21 cellular contexts compared by ENCODE assay signal in the genomic region with DNA sequence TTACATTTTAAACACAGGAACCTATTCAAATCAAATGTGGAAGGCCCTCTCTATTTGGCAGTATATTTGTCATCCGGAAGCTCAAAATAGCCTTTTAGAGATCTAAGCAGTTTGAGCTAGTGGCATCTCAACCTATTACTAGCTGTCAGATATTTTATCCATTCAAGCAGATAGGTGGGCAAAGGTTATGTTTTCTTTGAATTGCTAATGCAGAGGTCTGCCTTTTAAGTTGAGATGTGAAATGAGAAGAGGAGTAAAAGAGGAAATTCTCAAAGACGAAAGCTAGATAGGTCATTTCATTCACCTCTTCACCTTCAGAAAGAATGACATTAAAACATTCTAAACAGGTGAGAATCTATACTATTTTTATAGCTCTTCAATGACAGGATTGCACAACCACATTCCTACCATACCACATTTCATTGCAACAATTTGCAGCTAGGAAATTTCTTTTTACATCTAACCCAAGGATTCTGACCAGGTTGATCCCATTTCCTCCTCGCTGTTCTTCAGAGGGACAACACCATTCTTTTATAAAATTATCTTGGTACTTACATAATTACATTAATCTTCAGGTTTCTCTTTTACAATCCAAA. TPM values are rescaled to one million over a fixed set of nuclear protein-coding genes. Genes with fewer than 3 reads are reported as not detected.
DNase-seq lines count a peak whose midpoint lies in the region; ATAC-seq and TF ChIP-seq lines count a peak whose summit lies in the region.
"Had no signal": no experiment of that assay in that cellular context is flagged by ENCODE, and none has a peak within 500 bp of the region (broad histone marks: within the 10 kb centered on the region; RNA-seq: fewer than 3 reads in every experiment).

No MANE protein-coding gene starts in this region.

- H3K4me1 Mint-ChIP-seq in type B pancreatic cell (ENCODE audit: unreplicated experiment) (peaks cover 16% of the 10 kb centered on the region), HFFc6 (ENCODE audit: low read depth) (peaks cover 37% of the 10 kb centered on the region)
- H3K4me1 Mint-ChIP-seq: stimulated activated memory B cell treated with anti-CD40 and anti-IgM and Interleukin-4, amounts not matched to agents 10 μg/mL and 1 μg/mL and 100 μg/mL, for 72 hours had no signal

- CTCF ChIA-PET in SK-N-SH (lab: Yijun Ruan, JAX): interaction anchor here (0.8 to 1.4 kb wide), 2 partner anchors 45 to 46 kb away, joined by 3 read pairs; a partner anchor contains a TSS

- DNase-seq in SK-N-SH (no peak), amniotic epithelial cell (ENCODE audit: low read depth) (peak; percentile 39), kidney tubule cell (ENCODE audit: low spot score) (peak; percentile 55), type B pancreatic cell (ENCODE audit: extremely low spot score, unreplicated experiment) (no peak), HK-2 (ENCODE audit: unreplicated experiment) (no peak), GF-D8 (lab: John Stamatoyannopoulos, UW) (no peak), HFFc6 (no peak)
- DNase-seq: 8988T, kidney, NCI-H1048, NCI-H69, nucleus accumbens had no signal

- no peak overlapping the region for H3K4me3 ChIP-seq in SK-N-SH (ENCODE audit: low read depth in 2 of 2, low read length in 1 of 2)
- H3K4me3 ChIP-seq: right atrium auricular region, thoracic aorta had no signal

- H3K36me3 ChIP-seq in SK-N-SH (replicated peaks in 1 of 2; ENCODE audit: control insufficient read depth in 1 of 2, insufficient read depth in 2 of 2, low read length in 1 of 2): no peaks in the 10 kb centered on the region
- H3K36me3 ChIP-seq: right atrium auricular region, thoracic aorta had no signal

- H3K4me2 ChIP-seq in SK-N-SH: no peak overlapping the region
- H3K4me2 ChIP-seq: KMS-11 had no signal

- H3K9me2 ChIP-seq in SK-N-SH: no peaks in the 10 kb centered on the region

- TF ChIP-seq CTCF in SK-N-SH (IDR thresholded peaks at IDR 0.05) (no peak), type B pancreatic cell (conservative IDR thresholded peaks at IDR 0.05) (no peak), HFFc6 (IDR thresholded peaks at IDR 0.05) (no peak)

- H3K27me3 ChIP-seq in SK-N-SH (ENCODE audit: insufficient read depth): no peaks in the 10 kb centered on the region
- H3K27me3 ChIP-seq: right atrium auricular region had no signal

- 85% methylated on average over 3 of the region's 3 CpGs for WGBS in SK-N-SH (ENCODE audit: low lambda C conversion rate)

- no peak overlapping the region for H3K27ac ChIP-seq in SK-N-SH (ENCODE audit: low read depth in 2 of 2, low read length in 1 of 2)
- H3K27ac ChIP-seq: C4-2B, HL-60, KMS-11, right atrium auricular region, thoracic aorta had no signal

- no peaks in the 10 kb centered on the region for H3K9me3 ChIP-seq in SK-N-SH
- H3K9me3 ChIP-seq: right atrium auricular region, thoracic aorta had no signal

- H3K9ac ChIP-seq in SK-N-SH: no peak overlapping the region
- H3K9ac ChIP-seq: KMS-11 had no signal

- H3K4me3 Mint-ChIP-seq in type B pancreatic cell (peak overlapping the region; percentile 7), HFFc6 (no peak overlapping the region)
- H3K4me3 Mint-ChIP-seq: activated naive CD8-positive, alpha-beta T cell; activated T-helper 1 cell treated with anti-CD3 and anti-CD28 coated beads, Interleukin-12 subunit alpha, Interleukin-12 subunit beta, Interleukin-2, Interleukin-4 antibody, amounts not matched to agents 30 ng/mL and 10 ng/mL and 1 ng/mL, durations not matched to agents 14 hours and 24 hours and 36 hours; stimulated activated memory B cell treated with anti-CD40 and anti-IgM and Interleukin-4, amounts not matched to agents 10 μg/mL and 1 μg/mL and 100 μg/mL, for 72 hours had no signal

- no peak for TF ChIP-seq RAD21 in SK-N-SH (IDR thresholded peaks at IDR 0.05; ENCODE audit: low read length)

- H3K36me3 Mint-ChIP-seq in type B pancreatic cell (no peaks in the 10 kb centered on the region), HFFc6 (ENCODE audit: low read depth) (no peaks in the 10 kb centered on the region)
- H3K36me3 Mint-ChIP-seq: activated naive CD8-positive, alpha-beta T cell; stimulated activated memory B cell treated with anti-CD40 and anti-IgM and Interleukin-4, amounts not matched to agents 10 μg/mL and 1 μg/mL and 100 μg/mL, for 72 hours had no signal

- no peak for TF ChIP-seq EP300 in SK-N-SH (IDR thresholded peaks at IDR 0.05; ENCODE audit: borderline replicate concordance in 1 of 2, low read depth in 1 of 2, low read length in 1 of 2)

- H3F3A ChIP-seq in SK-N-SH (replicated peaks; ENCODE audit: insufficient read depth): no peaks in the 10 kb centered on the region

- H3K4me1 ChIP-seq in SK-N-SH (ENCODE audit: control insufficient read depth in 1 of 2, insufficient read depth in 2 of 2, low read depth in 1 of 2, low read length in 1 of 2): peaks cover 0 to 18% of the 10 kb centered on the region in 2 experiments; a peak in 1 of 4 replicates
- H3K4me1 ChIP-seq: right atrium auricular region had no signal

- H3K79me2 ChIP-seq in SK-N-SH (ENCODE audit: insufficient read depth): no peaks in the 10 kb centered on the region

- H3K27ac Mint-ChIP-seq in type B pancreatic cell: peak overlapping the region; percentile 70
- H3K27ac Mint-ChIP-seq in HFFc6: no peak overlapping the region
- H3K27ac Mint-ChIP-seq: activated naive CD8-positive, alpha-beta T cell; activated T-helper 1 cell treated with anti-CD3 and anti-CD28 coated beads, Interleukin-12 subunit alpha, Interleukin-12 subunit beta, Interleukin-2, Interleukin-4 antibody, amounts not matched to agents 30 ng/mL and 10 ng/mL and 1 ng/mL, durations not matched to agents 14 hours and 24 hours and 36 hours; stimulated activated memory B cell treated with anti-CD40 and anti-IgM and Interleukin-4, amounts not matched to agents 10 μg/mL and 1 μg/mL and 100 μg/mL, for 72 hours had no signal

- H3K27me3 Mint-ChIP-seq in type B pancreatic cell: no peaks in the 10 kb centered on the region
- no peaks in the 10 kb centered on the region for H3K27me3 Mint-ChIP-seq in HFFc6 (ENCODE audit: insufficient read depth)
- H3K27me3 Mint-ChIP-seq: activated naive CD8-positive, alpha-beta T cell; stimulated activated memory B cell treated with anti-CD40 and anti-IgM and Interleukin-4, amounts not matched to agents 10 μg/mL and 1 μg/mL and 100 μg/mL, for 72 hours had no signal

- POLR2A ChIA-PET in SK-N-SH (lab: Yijun Ruan, JAX): interaction anchor here (0.6 kb wide), 1 partner anchor 10 kb away, joined by 3 read pairs; no protein-coding TSS in a partner anchor

- no peak for ATAC-seq in SK-N-SH treated with all-trans-retinoic acid at 6 μM for 48 hours
- ATAC-seq: stimulated activated memory B cell treated with anti-CD40 and anti-IgM and Interleukin-4, amounts not matched to agents 10 μg/mL and 1 μg/mL and 100 μg/mL, for 72 hours had no signal

- H2AFZ ChIP-seq in SK-N-SH (ENCODE audit: low read depth): no peak overlapping the region

- H4K20me1 ChIP-seq in SK-N-SH (ENCODE audit: insufficient read depth): no peaks in the 10 kb centered on the region

- H3K9me3 Mint-ChIP-seq in type B pancreatic cell (no peaks in the 10 kb centered on the region), HFFc6 (no peaks in the 10 kb centered on the region)
- H3K9me3 Mint-ChIP-seq: activated T-helper 1 cell treated with anti-CD3 and anti-CD28 coated beads, Interleukin-12 subunit alpha, Interleukin-12 subunit beta, Interleukin-2, Interleukin-4 antibody, amounts not matched to agents 30 ng/mL and 10 ng/mL and 1 ng/mL, durations not matched to agents 14 hours and 24 hours and 36 hours; stimulated activated memory B cell treated with anti-CD40 and anti-IgM and Interleukin-4, amounts not matched to agents 10 μg/mL and 1 μg/mL and 100 μg/mL, for 72 hours had no signal

TF ChIP-seq in SK-N-SH treated with all-trans-retinoic acid at 6 μM for 48 hours, 23 proteins besides CTCF, POLR2A, EP300 and RAD21:
- TF ChIP-seq SNAI2 (CRISPR knock-in tag; IDR thresholded peaks at IDR 0.05) (no peak), ISL1 (CRISPR knock-in tag; IDR thresholded peaks at IDR 0.05) (peak; percentile 29; the same call in 1 of the 2 replicates), ZFP3 (CRISPR knock-in tag; IDR thresholded peaks at IDR 0.05) (no peak)

TF ChIP-seq in SK-N-SH, 30 proteins besides CTCF, POLR2A, EP300 and RAD21:
- TF ChIP-seq, protein P1, sequence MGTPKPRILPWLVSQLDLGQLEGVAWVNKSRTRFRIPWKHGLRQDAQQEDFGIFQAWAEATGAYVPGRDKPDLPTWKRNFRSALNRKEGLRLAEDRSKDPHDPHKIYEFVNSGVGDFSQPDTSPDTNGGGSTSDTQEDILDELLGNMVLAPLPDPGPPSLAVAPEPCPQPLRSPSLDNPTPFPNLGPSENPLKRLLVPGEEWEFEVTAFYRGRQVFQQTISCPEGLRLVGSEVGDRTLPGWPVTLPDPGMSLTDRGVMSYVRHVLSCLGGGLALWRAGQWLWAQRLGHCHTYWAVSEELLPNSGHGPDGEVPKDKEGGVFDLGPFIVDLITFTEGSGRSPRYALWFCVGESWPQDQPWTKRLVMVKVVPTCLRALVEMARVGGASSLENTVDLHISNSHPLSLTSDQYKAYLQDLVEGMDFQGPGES (IDR thresholded peaks at IDR 0.05; ENCODE audit: low read depth, low read length): no peak
- TF ChIP-seq NFIC (IDR thresholded peaks at IDR 0.05; ENCODE audit: borderline replicate concordance) (no peak), TCF12 (IDR thresholded peaks at IDR 0.05) (no peak), FOXM1 (IDR thresholded peaks at IDR 0.05; ENCODE audit: low read depth) (no peak), RXRA (IDR thresholded peaks at IDR 0.05; ENCODE audit: borderline replicate concordance, low read depth) (no peak), FOXJ3 (CRISPR knock-in tag; IDR thresholded peaks at IDR 0.05) (no peak)
- TF ChIP-seq, protein P2, sequence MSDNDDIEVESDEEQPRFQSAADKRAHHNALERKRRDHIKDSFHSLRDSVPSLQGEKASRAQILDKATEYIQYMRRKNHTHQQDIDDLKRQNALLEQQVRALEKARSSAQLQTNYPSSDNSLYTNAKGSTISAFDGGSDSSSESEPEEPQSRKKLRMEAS (IDR thresholded peaks at IDR 0.05; ENCODE audit: low read depth): no peak

RNA-seq across cellular contexts. Expression of a gene that starts 46.2 kb away (rescaled TPM):
- 6.2 TPM in 2 replicates for polyA plus RNA-seq in SK-N-SH (2012; rRNA removed)
- 6.5 and 10.8 TPM in 2 replicates for polyA plus RNA-seq in SK-N-SH (2012; cell fraction: cytosol; rRNA removed)
- polyA plus RNA-seq in SK-N-SH (2012; cell fraction: nucleus; rRNA removed): 3.7 and 11.4 TPM in 2 replicates
- 37.5 and 48.1 TPM in 2 replicates for total RNA-seq in type B pancreatic cell (ENCODE audit: low replicate concordance)
- total RNA-seq in HFFc6 (2021; fragmentation: NEBNext Ultra II Directional; extraction: Animal tissue kit (Norgen Biotek cat#: 25700)): 10 to 100 TPM; 60.6 to 78.0 (median 67.4) TPM

Comparison
In these comparisons a context has a peak if more than half of its experiments do, and no peak if none do; other contexts are left out.
1. DNase-seq: peak in amniotic epithelial cell (single experiment) and kidney tubule cell (single experiment); none in SK-N-SH (single experiment), type B pancreatic cell (single experiment), HK-2 (single experiment), GF-D8 (single experiment) and HFFc6 (single experiment).